9 cellular contexts compared by ENCODE assay signal in the genomic region with DNA sequence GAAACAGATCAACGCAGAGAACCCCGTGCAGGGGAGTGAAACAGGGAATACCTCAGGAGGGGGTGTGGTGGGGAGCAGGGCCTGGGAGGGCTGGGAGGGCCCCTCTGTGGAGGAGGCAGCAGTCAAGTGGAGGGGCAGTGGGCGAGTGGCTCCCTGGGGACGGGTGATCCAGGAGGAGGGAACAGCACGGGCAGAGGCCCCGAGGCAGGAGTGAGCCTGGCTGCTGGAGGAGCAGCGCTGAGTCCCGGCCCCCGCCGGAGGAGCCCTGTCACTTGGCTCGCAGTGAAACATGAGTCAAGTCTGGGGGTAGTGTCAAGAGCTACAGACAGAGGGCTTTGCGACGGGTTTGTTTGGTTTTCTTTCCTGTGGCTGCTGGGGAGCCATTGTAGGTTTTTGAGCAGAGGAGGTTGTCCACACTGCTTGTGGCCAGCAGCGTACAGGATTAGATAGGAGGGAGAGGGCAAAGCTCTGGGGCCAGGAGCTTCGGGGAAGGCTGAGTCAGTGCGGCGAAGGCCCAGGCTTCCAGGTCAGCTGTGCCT.
DNase-seq lines count a peak whose midpoint lies in the region; ATAC-seq and TF ChIP-seq lines count a peak whose summit lies in the region.
"Had no signal": no experiment of that assay in that cellular context is flagged by ENCODE, and none has a peak within 500 bp of the region (broad histone marks: within the 10 kb centered on the region; RNA-seq: fewer than 3 reads in every experiment).

No MANE protein-coding gene starts in this region.

- in situ Hi-C loops in Panc1 (cut with HindIII; ENCODE audit: low pct_unique_long_range_greater_than_20kb, low sequenced_read_pairs) (no loop called here), transverse colon (cut with MboI; ENCODE audit: low pct_ligation_motif_present in 1 of 4, low pct_unique_long_range_greater_than_20kb in 1 of 4, low sequenced_read_pairs in 3 of 4) (no loop called here)

- TF ChIP-seq CTCF in BJ (IDR thresholded peaks at IDR 0.05; ENCODE audit: insufficient read depth, low read depth, low read length) (peak; percentile 24; the same call in 1 of the 2 replicates), Panc1 (IDR thresholded peaks at IDR 0.05) (no peak), transverse colon (IDR thresholded peaks at IDR 0.05) (no peak)

- CTCF ChIA-PET in BJ (lab: Yijun Ruan, JAX) = no interaction called here
- CTCF ChIA-PET in Panc1 (lab: Charles Lee) = no interaction called here

- H3K27me3 ChIP-seq in BJ (ENCODE audit: control insufficient read depth, insufficient read depth, low read length) = no peaks in the 10 kb centered on the region
- no peaks in the 10 kb centered on the region for H3K27me3 ChIP-seq in Panc1 (ENCODE audit: control insufficient read depth, insufficient read depth, low read length)
- no peaks in the 10 kb centered on the region for H3K27me3 ChIP-seq in iPS-15b (ENCODE audit: control insufficient read depth, insufficient read depth, low read length)
- no peaks in the 10 kb centered on the region for H3K27me3 ChIP-seq in transverse colon

- TF ChIP-seq POLR2A in transverse colon (IDR thresholded peaks at IDR 0.05) = no peak

- POLR2A ChIA-PET in BJ (lab: Charles Lee) = no interaction called here
- POLR2A ChIA-PET in Panc1 (lab: Charles Lee) = no interaction called here

- intact Hi-C loops in Panc1 (cut with micrococcal nuclease; ENCODE audit: unreplicated experiment) (no loop called here), transverse colon (cut with DNase I; ENCODE audit: low total_unique reads) (no loop called here)

- H3K4me1 ChIP-seq in Panc1 (ENCODE audit: control insufficient read depth, insufficient read depth, low read length) (peaks cover 6% of the 10 kb centered on the region), iPS-15b (ENCODE audit: control insufficient read depth, insufficient read depth, low read length) (peaks cover 4% of the 10 kb centered on the region), transverse colon (peaks cover 4 to 21% (median 10%) of the 10 kb centered on the region in 4 donors)

- no peak for TF ChIP-seq EP300 in transverse colon (IDR thresholded peaks at IDR 0.05; ENCODE audit: low read depth)

- H3K9me3 ChIP-seq in Panc1 (ENCODE audit: control insufficient read depth, insufficient read depth, low read depth, low read length) (no peaks in the 10 kb centered on the region), iPS-15b (ENCODE audit: control insufficient read depth, insufficient read depth, low read length) (no peaks in the 10 kb centered on the region), transverse colon (no peaks in the 10 kb centered on the region)

- DNase-seq in BJ (ENCODE audit: low read depth) = no peak
- DNase-seq in Panc1 (ENCODE audit: low read depth, low spot score) = no peak
- no peak for DNase-seq in SIG-M5 (lab: John Stamatoyannopoulos, UW)
- DNase-seq in transverse colon = no peak
- no peak for DNase-seq in GM19240 (ENCODE audit: insufficient read length, low spot score)
- DNase-seq: GF-D8 had no signal

- H3K4me3 ChIP-seq in BJ (ENCODE audit: low read depth, low read length) (no peak overlapping the region), Panc1 (ENCODE audit: low read depth in 2 of 2, low read length in 2 of 2) (no peak overlapping the region), iPS-15b (ENCODE audit: low read depth, low read length) (no peak overlapping the region), transverse colon (no peak overlapping the region)

- 81 to 95% methylated on average over 6 to 17 of the region's 17 CpGs for WGBS in transverse colon (ENCODE audit: low coverage in 1 of 2), 2 donors

- H3K27ac ChIP-seq in Panc1 (ENCODE audit: low read length) (peak overlapping the region; percentile 34), transverse colon (peak overlapping the region in 1 of 4 donors; percentile 22)

- BruUV-seq in Panc1 (replicated peaks; lab: Mats Ljungman, UMichigan) = no TSS peak

- 0 out of 2 replicates have a peak, but pooled peaks cover 1% of the 10 kb centered on the region for H3K36me3 ChIP-seq in BJ (ENCODE audit: control insufficient read depth, insufficient read depth, low read length)
- no peaks in the 10 kb centered on the region for H3K36me3 ChIP-seq in Panc1 (ENCODE audit: control insufficient read depth, insufficient read depth, low read length)
- no peaks in the 10 kb centered on the region for H3K36me3 ChIP-seq in iPS-15b (ENCODE audit: control insufficient read depth, insufficient read depth, low read length)
- no peaks in the 10 kb centered on the region for H3K36me3 ChIP-seq in transverse colon

- peak; percentile 8 for ATAC-seq in GM21360 (IDR thresholded peaks at IDR 0.05; ENCODE audit: unreplicated experiment)
- ATAC-seq in Panc1 = peak; percentile 76
- no peak for ATAC-seq in GM18502 (IDR thresholded peaks at IDR 0.05; ENCODE audit: poor library complexity, unreplicated experiment)

- peak overlapping the region; percentile 47 for H3K9ac ChIP-seq in iPS-15b (ENCODE audit: low read depth, low read length)
